In genomic region chr1:161165742-161166668, GRCh38 we compare ENCODE assay signal across 1 cellular context.
TF ChIP-seq lines count a peak whose summit lies in the region.

Gene PPOX (plus strand): TSS chr1:161166426. CDS start chr1:161166848, 422 bp downstream.

TF ChIP-seq in HepG2, 621 proteins besides CTCF, POLR2A, EP300 and RAD21 (continued from another document and continues in another):
- TF ChIP-seq, protein P1, sequence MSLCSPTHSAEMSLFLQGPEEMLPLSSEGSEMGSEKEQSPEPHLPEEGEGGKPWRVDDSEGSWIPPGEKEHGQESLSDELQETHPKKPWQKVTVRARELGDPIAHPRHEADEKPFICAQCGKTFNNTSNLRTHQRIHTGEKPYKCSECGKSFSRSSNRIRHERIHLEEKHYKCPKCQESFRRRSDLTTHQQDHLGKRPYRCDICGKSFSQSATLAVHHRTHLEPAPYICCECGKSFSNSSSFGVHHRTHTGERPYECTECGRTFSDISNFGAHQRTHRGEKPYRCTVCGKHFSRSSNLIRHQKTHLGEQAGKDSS (CRISPR knock-in tag; IDR thresholded peaks at IDR 0.05; ENCODE audit: borderline replicate concordance, low read depth), result no peak
- TF ChIP-seq ZNF780A (CRISPR knock-in tag; IDR thresholded peaks at IDR 0.05) (no peak), MEIS2 (CRISPR knock-in tag; IDR thresholded peaks at IDR 0.05) (no peak; the same call in 1 of the 2 replicates), KDM5A (IDR thresholded peaks at IDR 0.05; ENCODE audit: borderline replicate concordance, low read length) (no peak; the same call in 1 of the 2 replicates), SATB2 (CRISPR knock-in tag; IDR thresholded peaks at IDR 0.05) (0 out of 2 replicates have a peak, but pooled peaks have one; percentile 41), MIER3 (CRISPR knock-in tag; IDR thresholded peaks at IDR 0.05; ENCODE audit: borderline replicate concordance) (no peak), ZNF274 (CRISPR knock-in tag; IDR thresholded peaks at IDR 0.05) (no peak), ZNF577 (CRISPR knock-in tag; IDR thresholded peaks at IDR 0.05; ENCODE audit: borderline replicate concordance, low read depth) (no peak), SKI (IDR thresholded peaks at IDR 0.05; ENCODE audit: partially characterized antibody) (no peak), MTERF4 (CRISPR knock-in tag; IDR thresholded peaks at IDR 0.05) (no peak), MED13 (CRISPR knock-in tag; IDR thresholded peaks at IDR 0.05) (no peak), ZNF329 (CRISPR knock-in tag; IDR thresholded peaks at IDR 0.05; ENCODE audit: low read depth) (peak; percentile 47; the same call in 1 of the 2 replicates), ZNF317 (CRISPR knock-in tag; IDR thresholded peaks at IDR 0.05) (peak; percentile 81), EZH2 (conservative IDR thresholded peaks at IDR 0.05; ENCODE audit: low read depth, low read length) (no peak), ELF3 (CRISPR knock-in tag; IDR thresholded peaks at IDR 0.05) (no peak; the same call in 1 of the 2 replicates), CENPX (CRISPR knock-in tag; IDR thresholded peaks at IDR 0.05) (no peak), ZNF205 (CRISPR knock-in tag; IDR thresholded peaks at IDR 0.05) (no peak), TFDP1 (CRISPR knock-in tag; IDR thresholded peaks at IDR 0.05; ENCODE audit: borderline replicate concordance) (peak; percentile 91; the same call in 1 of the 2 replicates), RBAK (CRISPR knock-in tag; IDR thresholded peaks at IDR 0.05) (no peak), ZBTB20 (CRISPR knock-in tag; IDR thresholded peaks at IDR 0.05; ENCODE audit: borderline replicate concordance, low read depth) (no peak; the same call in 1 of the 2 replicates), ZKSCAN8 (CRISPR knock-in tag; IDR thresholded peaks at IDR 0.05; ENCODE audit: borderline replicate concordance) (peak; percentile 60; the same call in 1 of the 2 replicates), MTA3 (CRISPR knock-in tag; IDR thresholded peaks at IDR 0.05) (no peak), NAIF1 (CRISPR knock-in tag; IDR thresholded peaks at IDR 0.05; ENCODE audit: borderline replicate concordance) (no peak), HNRNPLL (IDR thresholded peaks at IDR 0.05; ENCODE audit: low read depth, low read length, poor library complexity, severe bottlenecking) (peak; percentile 55), KDM6A (CRISPR knock-in tag; IDR thresholded peaks at IDR 0.05; ENCODE audit: low read depth) (no peak), GATA4 (IDR thresholded peaks at IDR 0.05; ENCODE audit: borderline replicate concordance, low read depth) (no peak), SP2 (CRISPR knock-in tag; IDR thresholded peaks at IDR 0.05) (peak; percentile 83), FOXP4 (CRISPR knock-in tag; IDR thresholded peaks at IDR 0.05) (peak; percentile 56), TP53 (CRISPR knock-in tag; conservative IDR thresholded peaks at IDR 0.05) (no peak), REPIN1 (CRISPR knock-in tag; IDR thresholded peaks at IDR 0.05; ENCODE audit: borderline replicate concordance, low read depth) (peak; percentile 63; the same call in 1 of the 2 replicates), ZNF543 (CRISPR knock-in tag; IDR thresholded peaks at IDR 0.05) (0 out of 2 replicates have a peak, but pooled peaks have one; percentile 55), ZNF740 (CRISPR knock-in tag; IDR thresholded peaks at IDR 0.05) (no peak), PPARG (CRISPR knock-in tag; conservative IDR thresholded peaks at IDR 0.05) (no peak; the same call in 1 of the 2 replicates), MEIS1 (CRISPR knock-in tag; IDR thresholded peaks at IDR 0.05; ENCODE audit: borderline replicate concordance) (peak; percentile 11; the same call in 1 of the 2 replicates)
- TF ChIP-seq, protein P2, sequence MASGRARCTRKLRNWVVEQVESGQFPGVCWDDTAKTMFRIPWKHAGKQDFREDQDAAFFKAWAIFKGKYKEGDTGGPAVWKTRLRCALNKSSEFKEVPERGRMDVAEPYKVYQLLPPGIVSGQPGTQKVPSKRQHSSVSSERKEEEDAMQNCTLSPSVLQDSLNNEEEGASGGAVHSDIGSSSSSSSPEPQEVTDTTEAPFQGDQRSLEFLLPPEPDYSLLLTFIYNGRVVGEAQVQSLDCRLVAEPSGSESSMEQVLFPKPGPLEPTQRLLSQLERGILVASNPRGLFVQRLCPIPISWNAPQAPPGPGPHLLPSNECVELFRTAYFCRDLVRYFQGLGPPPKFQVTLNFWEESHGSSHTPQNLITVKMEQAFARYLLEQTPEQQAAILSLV (CRISPR knock-in tag; IDR thresholded peaks at IDR 0.05; ENCODE audit: borderline replicate concordance), result no peak
- TF ChIP-seq, protein P3, sequence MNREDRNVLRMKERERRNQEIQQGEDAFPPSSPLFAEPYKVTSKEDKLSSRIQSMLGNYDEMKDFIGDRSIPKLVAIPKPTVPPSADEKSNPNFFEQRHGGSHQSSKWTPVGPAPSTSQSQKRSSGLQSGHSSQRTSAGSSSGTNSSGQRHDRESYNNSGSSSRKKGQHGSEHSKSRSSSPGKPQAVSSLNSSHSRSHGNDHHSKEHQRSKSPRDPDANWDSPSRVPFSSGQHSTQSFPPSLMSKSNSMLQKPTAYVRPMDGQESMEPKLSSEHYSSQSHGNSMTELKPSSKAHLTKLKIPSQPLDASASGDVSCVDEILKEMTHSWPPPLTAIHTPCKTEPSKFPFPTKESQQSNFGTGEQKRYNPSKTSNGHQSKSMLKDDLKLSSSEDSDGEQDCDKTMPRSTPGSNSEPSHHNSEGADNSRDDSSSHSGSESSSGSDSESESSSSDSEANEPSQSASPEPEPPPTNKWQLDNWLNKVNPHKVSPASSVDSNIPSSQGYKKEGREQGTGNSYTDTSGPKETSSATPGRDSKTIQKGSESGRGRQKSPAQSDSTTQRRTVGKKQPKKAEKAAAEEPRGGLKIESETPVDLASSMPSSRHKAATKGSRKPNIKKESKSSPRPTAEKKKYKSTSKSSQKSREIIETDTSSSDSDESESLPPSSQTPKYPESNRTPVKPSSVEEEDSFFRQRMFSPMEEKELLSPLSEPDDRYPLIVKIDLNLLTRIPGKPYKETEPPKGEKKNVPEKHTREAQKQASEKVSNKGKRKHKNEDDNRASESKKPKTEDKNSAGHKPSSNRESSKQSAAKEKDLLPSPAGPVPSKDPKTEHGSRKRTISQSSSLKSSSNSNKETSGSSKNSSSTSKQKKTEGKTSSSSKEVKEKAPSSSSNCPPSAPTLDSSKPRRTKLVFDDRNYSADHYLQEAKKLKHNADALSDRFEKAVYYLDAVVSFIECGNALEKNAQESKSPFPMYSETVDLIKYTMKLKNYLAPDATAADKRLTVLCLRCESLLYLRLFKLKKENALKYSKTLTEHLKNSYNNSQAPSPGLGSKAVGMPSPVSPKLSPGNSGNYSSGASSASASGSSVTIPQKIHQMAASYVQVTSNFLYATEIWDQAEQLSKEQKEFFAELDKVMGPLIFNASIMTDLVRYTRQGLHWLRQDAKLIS (CRISPR knock-in tag; IDR thresholded peaks at IDR 0.05), result no peak
- TF ChIP-seq, protein P4, sequence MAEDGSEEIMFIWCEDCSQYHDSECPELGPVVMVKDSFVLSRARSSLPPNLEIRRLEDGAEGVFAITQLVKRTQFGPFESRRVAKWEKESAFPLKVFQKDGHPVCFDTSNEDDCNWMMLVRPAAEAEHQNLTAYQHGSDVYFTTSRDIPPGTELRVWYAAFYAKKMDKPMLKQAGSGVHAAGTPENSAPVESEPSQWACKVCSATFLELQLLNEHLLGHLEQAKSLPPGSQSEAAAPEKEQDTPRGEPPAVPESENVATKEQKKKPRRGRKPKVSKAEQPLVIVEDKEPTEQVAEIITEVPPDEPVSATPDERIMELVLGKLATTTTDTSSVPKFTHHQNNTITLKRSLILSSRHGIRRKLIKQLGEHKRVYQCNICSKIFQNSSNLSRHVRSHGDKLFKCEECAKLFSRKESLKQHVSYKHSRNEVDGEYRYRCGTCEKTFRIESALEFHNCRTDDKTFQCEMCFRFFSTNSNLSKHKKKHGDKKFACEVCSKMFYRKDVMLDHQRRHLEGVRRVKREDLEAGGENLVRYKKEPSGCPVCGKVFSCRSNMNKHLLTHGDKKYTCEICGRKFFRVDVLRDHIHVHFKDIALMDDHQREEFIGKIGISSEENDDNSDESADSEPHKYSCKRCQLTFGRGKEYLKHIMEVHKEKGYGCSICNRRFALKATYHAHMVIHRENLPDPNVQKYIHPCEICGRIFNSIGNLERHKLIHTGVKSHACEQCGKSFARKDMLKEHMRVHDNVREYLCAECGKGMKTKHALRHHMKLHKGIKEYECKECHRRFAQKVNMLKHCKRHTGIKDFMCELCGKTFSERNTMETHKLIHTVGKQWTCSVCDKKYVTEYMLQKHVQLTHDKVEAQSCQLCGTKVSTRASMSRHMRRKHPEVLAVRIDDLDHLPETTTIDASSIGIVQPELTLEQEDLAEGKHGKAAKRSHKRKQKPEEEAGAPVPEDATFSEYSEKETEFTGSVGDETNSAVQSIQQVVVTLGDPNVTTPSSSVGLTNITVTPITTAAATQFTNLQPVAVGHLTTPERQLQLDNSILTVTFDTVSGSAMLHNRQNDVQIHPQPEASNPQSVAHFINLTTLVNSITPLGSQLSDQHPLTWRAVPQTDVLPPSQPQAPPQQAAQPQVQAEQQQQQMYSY (CRISPR knock-in tag; IDR thresholded peaks at IDR 0.05), result no peak
- TF ChIP-seq, protein P5, sequence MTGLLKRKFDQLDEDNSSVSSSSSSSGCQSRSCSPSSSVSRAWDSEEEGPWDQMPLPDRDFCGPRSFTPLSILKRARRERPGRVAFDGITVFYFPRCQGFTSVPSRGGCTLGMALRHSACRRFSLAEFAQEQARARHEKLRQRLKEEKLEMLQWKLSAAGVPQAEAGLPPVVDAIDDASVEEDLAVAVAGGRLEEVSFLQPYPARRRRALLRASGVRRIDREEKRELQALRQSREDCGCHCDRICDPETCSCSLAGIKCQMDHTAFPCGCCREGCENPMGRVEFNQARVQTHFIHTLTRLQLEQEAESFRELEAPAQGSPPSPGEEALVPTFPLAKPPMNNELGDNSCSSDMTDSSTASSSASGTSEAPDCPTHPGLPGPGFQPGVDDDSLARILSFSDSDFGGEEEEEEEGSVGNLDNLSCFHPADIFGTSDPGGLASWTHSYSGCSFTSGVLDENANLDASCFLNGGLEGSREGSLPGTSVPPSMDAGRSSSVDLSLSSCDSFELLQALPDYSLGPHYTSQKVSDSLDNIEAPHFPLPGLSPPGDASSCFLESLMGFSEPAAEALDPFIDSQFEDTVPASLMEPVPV (CRISPR knock-in tag; IDR thresholded peaks at IDR 0.05), result 0 out of 2 replicates have a peak, but pooled peaks have one; percentile 27
- TF ChIP-seq, protein P6, sequence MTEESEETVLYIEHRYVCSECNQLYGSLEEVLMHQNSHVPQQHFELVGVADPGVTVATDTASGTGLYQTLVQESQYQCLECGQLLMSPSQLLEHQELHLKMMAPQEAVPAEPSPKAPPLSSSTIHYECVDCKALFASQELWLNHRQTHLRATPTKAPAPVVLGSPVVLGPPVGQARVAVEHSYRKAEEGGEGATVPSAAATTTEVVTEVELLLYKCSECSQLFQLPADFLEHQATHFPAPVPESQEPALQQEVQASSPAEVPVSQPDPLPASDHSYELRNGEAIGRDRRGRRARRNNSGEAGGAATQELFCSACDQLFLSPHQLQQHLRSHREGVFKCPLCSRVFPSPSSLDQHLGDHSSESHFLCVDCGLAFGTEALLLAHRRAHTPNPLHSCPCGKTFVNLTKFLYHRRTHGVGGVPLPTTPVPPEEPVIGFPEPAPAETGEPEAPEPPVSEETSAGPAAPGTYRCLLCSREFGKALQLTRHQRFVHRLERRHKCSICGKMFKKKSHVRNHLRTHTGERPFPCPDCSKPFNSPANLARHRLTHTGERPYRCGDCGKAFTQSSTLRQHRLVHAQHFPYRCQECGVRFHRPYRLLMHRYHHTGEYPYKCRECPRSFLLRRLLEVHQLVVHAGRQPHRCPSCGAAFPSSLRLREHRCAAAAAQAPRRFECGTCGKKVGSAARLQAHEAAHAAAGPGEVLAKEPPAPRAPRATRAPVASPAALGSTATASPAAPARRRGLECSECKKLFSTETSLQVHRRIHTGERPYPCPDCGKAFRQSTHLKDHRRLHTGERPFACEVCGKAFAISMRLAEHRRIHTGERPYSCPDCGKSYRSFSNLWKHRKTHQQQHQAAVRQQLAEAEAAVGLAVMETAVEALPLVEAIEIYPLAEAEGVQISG (CRISPR knock-in tag; IDR thresholded peaks at IDR 0.05), result peak; percentile 82
- TF ChIP-seq, protein P7, sequence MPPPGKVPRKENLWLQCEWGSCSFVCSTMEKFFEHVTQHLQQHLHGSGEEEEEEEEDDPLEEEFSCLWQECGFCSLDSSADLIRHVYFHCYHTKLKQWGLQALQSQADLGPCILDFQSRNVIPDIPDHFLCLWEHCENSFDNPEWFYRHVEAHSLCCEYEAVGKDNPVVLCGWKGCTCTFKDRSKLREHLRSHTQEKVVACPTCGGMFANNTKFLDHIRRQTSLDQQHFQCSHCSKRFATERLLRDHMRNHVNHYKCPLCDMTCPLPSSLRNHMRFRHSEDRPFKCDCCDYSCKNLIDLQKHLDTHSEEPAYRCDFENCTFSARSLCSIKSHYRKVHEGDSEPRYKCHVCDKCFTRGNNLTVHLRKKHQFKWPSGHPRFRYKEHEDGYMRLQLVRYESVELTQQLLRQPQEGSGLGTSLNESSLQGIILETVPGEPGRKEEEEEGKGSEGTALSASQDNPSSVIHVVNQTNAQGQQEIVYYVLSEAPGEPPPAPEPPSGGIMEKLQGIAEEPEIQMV (CRISPR knock-in tag; IDR thresholded peaks at IDR 0.05; ENCODE audit: low read depth), result no peak
